ENCODE assay signal across 10 cellular contexts in genomic region chr2:96143848-96144480, GRCh38. TPM values are rescaled to one million over a fixed set of nuclear protein-coding genes. Genes with fewer than 3 reads are reported as not detected.
DNase-seq lines count a peak whose midpoint lies in the region; ATAC-seq and TF ChIP-seq lines count a peak whose summit lies in the region.
"Had no signal": no experiment of that assay in that cellular context is flagged by ENCODE, and none has a peak within 500 bp of the region (broad histone marks: within the 10 kb centered on the region; RNA-seq: fewer than 3 reads in every experiment).

No MANE protein-coding gene starts in this region.

- H3K9me2 ChIP-seq in GM23338 (ENCODE audit: insufficient read depth) (no peaks in the 10 kb centered on the region), SU-DHL-6 (replicated peaks; ENCODE audit: insufficient read depth, low read length) (no peaks in the 10 kb centered on the region)

- H2AFZ ChIP-seq in GM23338 = peak overlapping the region; percentile 86; the same call in 1 of the 2 replicates
- no peak overlapping the region for H2AFZ ChIP-seq in SU-DHL-6 (ENCODE audit: low read depth, low read length, severe bottlenecking)

- H3K79me2 ChIP-seq in GM23338 (replicated peaks; ENCODE audit: insufficient read depth) (no peaks in the 10 kb centered on the region), SU-DHL-6 (ENCODE audit: insufficient read depth, low read length) (peaks cover 22% of the 10 kb centered on the region)

- H3K27me3 Mint-ChIP-seq in GM23338 (ENCODE audit: insufficient read depth, low read depth, poor library complexity) = peaks cover 26% of the 10 kb centered on the region
- H3K27me3 Mint-ChIP-seq in osteocyte (ENCODE audit: unreplicated experiment) = no peaks in the 10 kb centered on the region

- H3K4me1 ChIP-seq in GM23338 (ENCODE audit: insufficient read depth) = peaks cover 27% of the 10 kb centered on the region

- no peak overlapping the region for H3K27ac Mint-ChIP-seq in GM23338
- no peak overlapping the region for H3K27ac Mint-ChIP-seq in osteocyte (ENCODE audit: unreplicated experiment)

- H3K27ac ChIP-seq in GM23338 (ENCODE audit: low read depth) (no peak overlapping the region), SU-DHL-6 (ENCODE audit: low read depth, low read length) (peak overlapping the region; percentile 98)

- no peaks in the 10 kb centered on the region for H3K36me3 ChIP-seq in GM23338 (ENCODE audit: insufficient read depth)
- peaks cover 10% of the 10 kb centered on the region for H3K36me3 ChIP-seq in SU-DHL-6 (ENCODE audit: low read length)

- H3K36me3 Mint-ChIP-seq in GM23338 (ENCODE audit: low read depth) (peaks cover 15% of the 10 kb centered on the region; the same call in 2 of the 3 replicates), osteocyte (ENCODE audit: unreplicated experiment) (no peaks in the 10 kb centered on the region)

- H3K4me2 ChIP-seq in GM23338 (peak overlapping the region; percentile 81), SU-DHL-6 (ENCODE audit: low read depth, low read length, poor library complexity, severe bottlenecking) (peak overlapping the region; percentile 80)

- peaks cover 2% of the 10 kb centered on the region; the same call in 1 of the 3 replicates for H3K9me3 Mint-ChIP-seq in GM23338
- no peaks in the 10 kb centered on the region for H3K9me3 Mint-ChIP-seq in osteocyte (ENCODE audit: unreplicated experiment)

- H3K4me3 Mint-ChIP-seq in GM23338 = peak overlapping the region; percentile 88
- H3K4me3 Mint-ChIP-seq in osteocyte (ENCODE audit: unreplicated experiment) = peak overlapping the region; percentile 67

- H4K20me1 ChIP-seq in GM23338 (replicated peaks; ENCODE audit: insufficient read depth) (no peaks in the 10 kb centered on the region), SU-DHL-6 (ENCODE audit: low read depth, low read length) (peaks cover 11% of the 10 kb centered on the region; the same call in 1 of the 2 replicates)

- H3K27me3 ChIP-seq in GM23338 (ENCODE audit: insufficient read depth) (peaks cover 30% of the 10 kb centered on the region), SU-DHL-6 (ENCODE audit: low read length) (no peaks in the 10 kb centered on the region)

- H3K4me3 ChIP-seq in AG10803 (ENCODE audit: low read length) (peak overlapping the region; percentile 54), GM23338 (peak overlapping the region; percentile 59), SU-DHL-6 (ENCODE audit: insufficient read depth, low read length, poor library complexity, severe bottlenecking) (peak overlapping the region; percentile 87), choroid plexus epithelial cell (ENCODE audit: low read depth, low read length) (peak overlapping the region; percentile 63)

- TF ChIP-seq CTCF in AG10803 (conservative IDR thresholded peaks at IDR 0.05; ENCODE audit: low read length) (no peak), GM23338 (conservative IDR thresholded peaks at IDR 0.05; ENCODE audit: low read depth in 2 of 2) (peak; percentile 43 to 45), SU-DHL-6 (IDR thresholded peaks at IDR 0.05; ENCODE audit: insufficient read depth, low read length, poor library complexity, severe bottlenecking) (no peak), choroid plexus epithelial cell (conservative IDR thresholded peaks at IDR 0.05; ENCODE audit: low read depth, low read length) (peak; percentile 20), osteocyte (IDR thresholded peaks at IDR 0.05) (no peak)

- DNase-seq in AG10803 (ENCODE audit: low read depth) (no peak), GM23338 (ENCODE audit: low spot score) (peak; percentile 71), choroid plexus epithelial cell (ENCODE audit: low read depth) (no peak), osteocyte (ENCODE audit: extremely low spot score, unreplicated experiment) (no peak)

- peak overlapping the region; percentile 98 for H3K9ac ChIP-seq in SU-DHL-6 (ENCODE audit: low read length)

- H3K9me3 ChIP-seq in SU-DHL-6 (ENCODE audit: insufficient read depth, low read length) = no peaks in the 10 kb centered on the region

- H3K4me1 Mint-ChIP-seq in GM23338 (peaks cover 34% of the 10 kb centered on the region), osteocyte (ENCODE audit: unreplicated experiment) (no peaks in the 10 kb centered on the region)

- H3F3A ChIP-seq in GM23338 (replicated peaks; ENCODE audit: low read depth) (peaks cover 3% of the 10 kb centered on the region), SU-DHL-6 (ENCODE audit: insufficient read depth) (peaks cover 52% of the 10 kb centered on the region)

- ATAC-seq in GM23338 (peak; percentile 51), GM19035 (IDR thresholded peaks at IDR 0.05; ENCODE audit: unreplicated experiment) (no peak), HG02981 (IDR thresholded peaks at IDR 0.05; ENCODE audit: unreplicated experiment) (no peak), HG02571 (IDR thresholded peaks at IDR 0.05; ENCODE audit: unreplicated experiment) (no peak)

TF ChIP-seq in GM23338, 12 proteins besides CTCF, POLR2A, EP300 and RAD21:
- TF ChIP-seq REST (IDR thresholded peaks at IDR 0.05; ENCODE audit: unreplicated experiment) (no peak), CREB1 (CRISPR knock-in tag; IDR thresholded peaks at IDR 0.05; ENCODE audit: low read depth) (0 out of 2 replicates have a peak, but pooled peaks have one; percentile 25), NANOG (IDR thresholded peaks at IDR 0.05; ENCODE audit: borderline replicate concordance) (no peak)

RNA-seq across cellular contexts. Expression of gene DUSP2, which starts 1.3 kb away (rescaled TPM):
- 10.5 and 13.0 TPM in 2 replicates for total RNA-seq in GM23338 (2014; rRNA removed; shearing (Covaris generic))
- 6.4 and 6.6 TPM in 2 replicates for polyA plus RNA-seq in GM23338 (2016; fragmentation: Nextera tagmentation; extraction: Ambion mirVana)
- total RNA-seq in osteocyte = 0.68 and 0.78 TPM in 2 replicates

RNA-seq across cellular contexts. Expression of gene ASTL, which starts 5.7 kb away (rescaled TPM):
- 1.6 TPM in 1 of 2 replicates, not detected in the other for total RNA-seq in GM23338 (2014; rRNA removed; shearing (Covaris generic))
- polyA plus RNA-seq in GM23338 (2016; fragmentation: Nextera tagmentation; extraction: Ambion mirVana) = 0.23 TPM in 1 of 2 replicates, not detected in the other
- total RNA-seq in osteocyte = not detected in 2 replicates
- total RNA-seq: dermis microvascular lymphatic vessel endothelial cell, temporal lobe had no signal

RNA-seq across cellular contexts. Expression of gene ADRA2B, which starts 27.6 kb away (rescaled TPM):
- total RNA-seq in GM23338 (2014; rRNA removed; shearing (Covaris generic)) = 5.9 and 7.9 TPM in 2 replicates
- 1.5 and 1.7 TPM in 2 replicates for polyA plus RNA-seq in GM23338 (2016; fragmentation: Nextera tagmentation; extraction: Ambion mirVana)
- not detected in 2 replicates for total RNA-seq in osteocyte
- total RNA-seq: temporal lobe had no signal

Comparison
In these comparisons a context has a peak if more than half of its experiments do, and no peak if none do; other contexts are left out.
1. CTCF ChIP-seq: peak in GM23338 (2 of 2) and choroid plexus epithelial cell (single experiment); none in AG10803 (single experiment), SU-DHL-6 (single experiment) and osteocyte (single experiment).
2. Peak in every context shown above with its lines, with median percentiles within 50 percentile points of each other: H3K4me3 ChIP-seq.